Comparison of ENCODE assay signal across 11 cellular contexts in the genomic region with DNA sequence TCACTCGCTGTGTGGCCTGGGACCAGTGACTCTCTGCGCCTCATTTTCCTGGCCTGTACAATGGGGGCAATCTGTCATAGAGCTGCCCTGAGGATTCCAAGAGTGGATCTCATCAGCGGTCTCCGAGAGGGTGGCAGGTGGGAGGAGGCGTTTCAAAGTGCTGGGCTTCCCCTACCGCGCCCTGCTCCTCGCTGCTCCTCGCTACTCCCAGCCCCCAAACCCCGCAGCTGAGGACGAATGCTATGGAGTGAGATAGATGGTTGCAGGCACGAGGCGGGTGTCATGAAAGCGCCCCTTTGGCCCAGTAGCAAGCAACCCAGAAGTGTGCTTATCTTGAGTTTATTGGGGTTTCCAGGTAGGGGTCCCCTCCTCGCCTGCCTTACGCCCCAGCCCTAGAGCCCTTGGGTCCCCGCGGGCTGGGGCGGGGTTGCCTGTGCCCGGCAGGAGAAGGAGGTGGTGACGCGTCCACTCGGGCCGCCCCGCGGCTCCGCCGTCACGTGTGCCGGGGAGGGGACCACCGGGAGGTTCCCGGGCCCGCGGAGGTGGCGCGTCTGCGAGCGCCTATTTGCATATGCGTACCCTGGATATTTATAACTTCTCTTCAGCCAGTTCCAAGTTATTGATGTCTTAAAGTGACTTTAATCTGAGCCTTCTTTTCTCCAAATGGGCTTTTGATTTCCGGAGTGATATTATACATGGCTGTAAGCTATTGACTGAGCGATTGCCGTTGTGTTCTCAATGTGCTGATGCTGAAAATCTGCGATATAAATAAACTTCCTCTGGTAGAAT.
DNase-seq lines count a peak whose midpoint lies in the region; ATAC-seq and TF ChIP-seq lines count a peak whose summit lies in the region.
"Had no signal": no experiment of that assay in that cellular context is flagged by ENCODE, and none has a peak within 500 bp of the region (broad histone marks: within the 10 kb centered on the region; RNA-seq: fewer than 3 reads in every experiment).

No MANE protein-coding gene starts in this region.

- TF ChIP-seq POLR2A in breast epithelium (IDR thresholded peaks at IDR 0.05), result no peak

- no peaks in the 10 kb centered on the region for H3K9me3 Mint-ChIP-seq in MCF 10A (ENCODE audit: unreplicated experiment)
- no peaks in the 10 kb centered on the region for H3K9me3 Mint-ChIP-seq in nephron

- peaks cover 6% of the 10 kb centered on the region for H3K36me3 Mint-ChIP-seq in MCF 10A (ENCODE audit: insufficient read depth, unreplicated experiment)
- H3K36me3 Mint-ChIP-seq in nephron (ENCODE audit: low read depth), result no peaks in the 10 kb centered on the region

- H3K27me3 Mint-ChIP-seq in MCF 10A (ENCODE audit: insufficient read depth, unreplicated experiment), result no peaks in the 10 kb centered on the region
- peaks cover 4% of the 10 kb centered on the region for H3K27me3 Mint-ChIP-seq in nephron (ENCODE audit: low read depth)

- DNase-seq in breast epithelium (ENCODE audit: low spot score in 2 of 2) (no peak), MCF 10A (ENCODE audit: unreplicated experiment) (no peak), fibroblast of mammary gland (ENCODE audit: low read depth) (no peak), aorta (peak; percentile 65 to 89), KG1 (lab: John Stamatoyannopoulos, UW) (no peak), medulla oblongata (ENCODE audit: extremely low spot score) (no peak)
- DNase-seq in effector memory CD4-positive, alpha-beta T cell, result no peak
- DNase-seq: NCI-H510A treated with DMSO at 0.1 percent for 48 hours, SW 1271 had no signal

- intact Hi-C loops in breast epithelium (cut with DNase I; ENCODE audit: low total_unique reads), result no loop called here
- intact Hi-C loops in MCF 10A (cut with micrococcal nuclease), result no loop called here
- intact Hi-C loops in aorta (cut with DNase I), result no loop called here

- H3K4me1 ChIP-seq in breast epithelium, result no peaks in the 10 kb centered on the region
- no peaks in the 10 kb centered on the region for H3K4me1 ChIP-seq in aorta (ENCODE audit: control insufficient read depth in 1 of 2, insufficient read depth in 2 of 2, low read length in 2 of 2)
- H3K4me1 ChIP-seq in effector memory CD4-positive, alpha-beta T cell (ENCODE audit: control insufficient read depth, insufficient read depth, low read length, poor library complexity, severe bottlenecking), result no peaks in the 10 kb centered on the region

- BruUV-seq in MCF 10A (replicated peaks; lab: Mats Ljungman, UMichigan), result no TSS peak

- ATAC-seq in aorta (ENCODE audit: low FRiP score), result peak; percentile 19

- H3K27ac ChIP-seq in breast epithelium (no peak overlapping the region), aorta (ENCODE audit: low read depth in 1 of 2, low read length in 2 of 2) (no peak overlapping the region)
- H3K27ac ChIP-seq in effector memory CD4-positive, alpha-beta T cell (ENCODE audit: insufficient read depth, low read length, poor library complexity, severe bottlenecking), result no peak overlapping the region

- TF ChIP-seq CTCF in breast epithelium (IDR thresholded peaks at IDR 0.05), result no peak
- no peak for TF ChIP-seq CTCF in MCF 10A (IDR thresholded peaks at IDR 0.05; ENCODE audit: unreplicated experiment)
- no peak for TF ChIP-seq CTCF in fibroblast of mammary gland (conservative IDR thresholded peaks at IDR 0.05; ENCODE audit: control insufficient read depth, insufficient read depth, low read depth, low read length)
- TF ChIP-seq CTCF in nephron (IDR thresholded peaks at IDR 0.05; ENCODE audit: unreplicated experiment in 3 of 3), result no peak

- H3K4me3 Mint-ChIP-seq in MCF 10A (ENCODE audit: unreplicated experiment) (no peak overlapping the region), nephron (peak overlapping the region in 2 of 3 experiments; percentile 48 to 51)

- H3K27ac Mint-ChIP-seq in MCF 10A (ENCODE audit: low read depth, unreplicated experiment), result no peak overlapping the region
- peak overlapping the region; percentile 80 to 92 (median 86) for H3K27ac Mint-ChIP-seq in nephron
- H3K27ac Mint-ChIP-seq: IgD-negative memory B cell had no signal

- 26% methylated on average over 43 of the region's 43 CpGs for WGBS in aorta, 2 donors

- H3K27me3 ChIP-seq in breast epithelium (no peaks in the 10 kb centered on the region), aorta (ENCODE audit: control insufficient read depth in 1 of 2, insufficient read depth in 2 of 2, low read length in 1 of 2) (no peaks in the 10 kb centered on the region)
- no peaks in the 10 kb centered on the region for H3K27me3 ChIP-seq in effector memory CD4-positive, alpha-beta T cell (replicated peaks; ENCODE audit: control insufficient read depth, insufficient read depth, low read length, poor library complexity, severe bottlenecking)

- CTCF ChIA-PET in MCF 10A (lab: Yijun Ruan, JAX), result interaction anchor here (0.6 kb wide), 1 partner anchor 301 kb away, joined by 3 read pairs; no protein-coding TSS in a partner anchor

- no peaks in the 10 kb centered on the region for H3K36me3 ChIP-seq in breast epithelium
- no peaks in the 10 kb centered on the region for H3K36me3 ChIP-seq in aorta (ENCODE audit: control insufficient read depth in 1 of 2, insufficient read depth in 2 of 2, low read length in 1 of 2)
- H3K36me3 ChIP-seq in effector memory CD4-positive, alpha-beta T cell (ENCODE audit: control insufficient read depth, insufficient read depth, low read length), result no peaks in the 10 kb centered on the region

- H3K9me3 ChIP-seq in breast epithelium (no peaks in the 10 kb centered on the region), aorta (ENCODE audit: control insufficient read depth, low read length) (no peaks in the 10 kb centered on the region)
- no peaks in the 10 kb centered on the region for H3K9me3 ChIP-seq in effector memory CD4-positive, alpha-beta T cell (ENCODE audit: control insufficient read depth, low read length)

- POLR2A ChIA-PET in MCF 10A (lab: Yijun Ruan, JAX), result no interaction called here

- H3K4me1 Mint-ChIP-seq in MCF 10A (ENCODE audit: insufficient read depth, unreplicated experiment), result no peaks in the 10 kb centered on the region
- H3K4me1 Mint-ChIP-seq in nephron, result peaks cover 40% of the 10 kb centered on the region

- H3K4me3 ChIP-seq in breast epithelium, result peak overlapping the region; percentile 20 to 55 (median 30)
- H3K4me3 ChIP-seq in fibroblast of mammary gland (ENCODE audit: control insufficient read depth, low read depth, low read length), result peak overlapping the region; percentile 6
- peak overlapping the region in 1 of 2 donors; percentile 9 for H3K4me3 ChIP-seq in aorta (ENCODE audit: low read length in 2 of 2)
- H3K4me3 ChIP-seq in effector memory CD4-positive, alpha-beta T cell (ENCODE audit: insufficient read depth, low read depth, low read length, poor library complexity, severe bottlenecking), result no peak overlapping the region

Comparison
In these comparisons a context has a peak if more than half of its experiments do, and no peak if none do; other contexts are left out.
1. DNase-seq: peak in aorta (2 of 2); none in breast epithelium (0 of 2), MCF 10A (single experiment), fibroblast of mammary gland (single experiment), effector memory CD4-positive, alpha-beta T cell (0 of 3), KG1 (single experiment) and medulla oblongata (single experiment).